8 cellular contexts compared by ENCODE assay signal in genomic region chr12:53299454-53300180, GRCh38. TPM values are rescaled to one million over a fixed set of nuclear protein-coding genes. Genes with fewer than 3 reads are reported as not detected.
A peak's percentile ranks its signal among the peaks of the same experiment; 100 is the strongest.
DNase-seq lines count a peak whose midpoint lies in the region; TF ChIP-seq lines count a peak whose summit lies in the region.

MYG1 (plus strand) TSS chr12:53299695; CDS start chr12:53299738, 43 bp downstream.

- H2AFZ ChIP-seq in GM23248 = 0 out of 2 replicates have a peak within 1 kb of the TSS, but pooled peaks have one; percentile 27

- H3F3A ChIP-seq in GM23248 (ENCODE audit: insufficient read depth) = peaks cover 50% of the 10 kb centered on the region

- H3K4me1 ChIP-seq in GM23248 (ENCODE audit: insufficient read depth) (peaks cover 46% of the 10 kb centered on the region), stomach (peaks cover 43 to 81% (median 66%) of the 10 kb centered on the region in 4 donors)

- peaks cover 67% of the 10 kb centered on the region for H3K4me1 Mint-ChIP-seq in neural crest cell

- WGBS in GM23248 (ENCODE audit: low coverage in 1 of 2, low lambda C conversion rate in 2 of 2, missing lambda C conversion rate in 2 of 2), 2 experiments = 2% methylated on average over 44 to 51 of the region's 51 CpGs
- 0 to 3% (median 1%) methylated on average over 19 to 51 of the region's 51 CpGs for WGBS in stomach, 5 donors

- H3K27me3 ChIP-seq in GM23248 (replicated peaks; ENCODE audit: insufficient read depth) = no peaks in the 10 kb centered on the region
- H3K27me3 ChIP-seq in stomach = no peaks in the 10 kb centered on the region

- H3K27ac Mint-ChIP-seq in neural crest cell (ENCODE audit: unreplicated experiment) = peak within 1 kb of the TSS; percentile 98

- intact Hi-C loops in stomach (cut with DNase I; ENCODE audit: low total_unique reads) = no loop called here

- in situ Hi-C loops in GM23248 (cut with MboI) = no loop called here

- H3K9me3 ChIP-seq in GM23248 (ENCODE audit: low read depth) = no peaks in the 10 kb centered on the region
- H3K9me3 ChIP-seq in stomach = no peaks in the 10 kb centered on the region

- 0 out of 2 replicates have a peak, but pooled peaks cover 4% of the 10 kb centered on the region for H3K36me3 ChIP-seq in GM23248 (ENCODE audit: low read depth)
- H3K36me3 ChIP-seq in stomach = peaks cover 15 to 58% (median 52%) of the 10 kb centered on the region in 4 donors

- no peaks in the 10 kb centered on the region for H3K9me3 Mint-ChIP-seq in neural crest cell

- TF ChIP-seq EP300 in stomach (IDR thresholded peaks at IDR 0.05) = no peak

- H4K20me1 ChIP-seq in GM23248 (ENCODE audit: insufficient read depth) = no peaks in the 10 kb centered on the region

- no peak for TF ChIP-seq CTCF in foreskin fibroblast (IDR thresholded peaks at IDR 0.05; ENCODE audit: low read depth, low read length)
- TF ChIP-seq CTCF in neural crest cell (conservative IDR thresholded peaks at IDR 0.05) = peak; percentile 43
- TF ChIP-seq CTCF in stomach (IDR thresholded peaks at IDR 0.05) = peak in 2 of 7 experiments; percentile 28 to 43

- H3K36me3 Mint-ChIP-seq in neural crest cell (ENCODE audit: low read depth) = peaks cover 14% of the 10 kb centered on the region

- H3K4me3 Mint-ChIP-seq in neural crest cell = peak within 1 kb of the TSS; percentile 100

- peak within 1 kb of the TSS; percentile 90 for H3K4me2 ChIP-seq in GM23248 (ENCODE audit: unreplicated experiment)

- no peaks in the 10 kb centered on the region for H3K27me3 Mint-ChIP-seq in neural crest cell (ENCODE audit: low read depth)

- H3K79me2 ChIP-seq in GM23248 (ENCODE audit: insufficient read depth) = peaks cover 67% of the 10 kb centered on the region

- peak in 1 of 4 donors; percentile 38 for TF ChIP-seq POLR2A in stomach (IDR thresholded peaks at IDR 0.05)

- no peaks in the 10 kb centered on the region for H3K9me2 ChIP-seq in GM23248 (ENCODE audit: insufficient read depth)

- peak within 1 kb of the TSS; percentile 96 for H3K9ac ChIP-seq in GM23248

- peak; percentile 87 for DNase-seq in EL
- peak; percentile 93 for DNase-seq in GM23248
- DNase-seq in M059J (ENCODE audit: low read depth) = peak; percentile 90
- peak; percentile 81 for DNase-seq in SHP77 treated with DMSO at 0.1 percent for 48 hours (lab: John Stamatoyannopoulos, UW)
- DNase-seq in activated gamma-delta T cell (lab: John Stamatoyannopoulos, UW) = peak; percentile 65
- peak; percentile 85 to 95 for DNase-seq in foreskin fibroblast
- peak; percentile 65 for DNase-seq in neural crest cell (ENCODE audit: low read depth, low spot score)
- peak; percentile 89 for DNase-seq in stomach

- H3K4me3 ChIP-seq in GM23248 (peak within 1 kb of the TSS; percentile 82), foreskin fibroblast (ENCODE audit: low read depth in 1 of 2, low read length in 2 of 2) (peak within 1 kb of the TSS; percentile 77 to 87), stomach (peak within 1 kb of the TSS; percentile 73 to 99 (median 78))

- H3K27ac ChIP-seq in GM23248 (peak within 1 kb of the TSS; percentile 100), stomach (peak within 1 kb of the TSS; percentile 67 to 89 (median 76))

RNA-seq across cellular contexts. Expression of gene MYG1, which starts in this region (rescaled TPM):
- total RNA-seq in GM23248 (2014; rRNA removed; shearing (Covaris generic)) = 39.6 and 48.9 TPM in 2 replicates
- polyA plus RNA-seq in GM23248 (2016; fragmentation: Nextera tagmentation; extraction: Ambion mirVana) = 47.8 and 52.4 TPM in 2 replicates
- 43.6 and 53.1 TPM in 2 replicates for total RNA-seq in M059J (2014; rRNA removed; shearing (Covaris generic))
- total RNA-seq in neural crest cell = 67.1 and 72.7 TPM in 2 replicates
- total RNA-seq in stomach = 10 to 100 TPM; 16.0 to 33.9 (median 29.0) TPM
- polyA plus RNA-seq in stomach = 100 to 1,000 TPM in 1 of 3 donors, 10 to 100 TPM in 2; 89.5 to 120 (median 98.5) TPM

Comparison
In these comparisons a context has a peak if more than half of its experiments do, and no peak if none do; other contexts are left out.
1. Peak in every context shown above with its lines: DNase-seq, H3K4me3 ChIP-seq and H3K27ac ChIP-seq.